21 cellular contexts compared by ENCODE assay signal in the genomic region with DNA sequence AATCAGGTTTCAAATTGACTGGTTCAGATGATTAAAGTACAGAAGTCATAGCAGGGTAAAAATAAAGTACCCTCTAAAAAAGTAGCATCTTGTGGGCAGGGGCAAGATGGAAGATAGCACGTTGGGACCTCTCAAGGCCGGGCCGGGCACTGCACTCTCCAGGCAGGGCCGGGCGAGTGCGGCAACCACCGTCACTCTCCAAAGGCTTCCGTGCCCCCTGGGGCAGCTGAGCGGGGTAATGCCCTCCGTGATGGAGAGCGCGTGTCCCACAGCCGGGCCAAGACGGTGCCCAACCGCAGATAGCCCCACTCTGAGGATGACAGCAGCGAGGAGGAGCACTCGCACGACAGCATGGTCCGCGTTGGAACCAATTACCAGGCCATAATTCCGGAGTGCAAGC.
"Had no signal": no experiment of that assay in that cellular context is flagged by ENCODE, and none has a peak within 500 bp of the region (broad histone marks: within the 10 kb centered on the region; RNA-seq: fewer than 3 reads in every experiment).

No MANE protein-coding gene starts in this region.

- H3K4me2 ChIP-seq: PC-9 had no signal

- H3K27me3 Mint-ChIP-seq: activated naive CD8-positive, alpha-beta T cell treated with anti-CD3 and anti-CD28 coated beads for 36 hours had no signal

- H3K36me3 Mint-ChIP-seq: activated naive CD8-positive, alpha-beta T cell treated with anti-CD3 and anti-CD28 coated beads for 36 hours had no signal

- H3K4me3 Mint-ChIP-seq: activated CD4-positive, alpha-beta T cell treated with anti-CD3 and anti-CD28 coated beads, Interleukin-2, amount 10 ng/mL, durations not matched to agents 7 days and 5 days; activated CD8-positive, alpha-beta T cell treated with anti-CD3 and anti-CD28 coated beads, Interleukin-2, amount 10 ng/mL, durations not matched to agents 7 days and 5 days; activated naive CD8-positive, alpha-beta T cell treated with anti-CD3 and anti-CD28 coated beads for 36 hours had no signal

- H3K4me1 Mint-ChIP-seq: activated CD4-positive, alpha-beta T cell treated with anti-CD3 and anti-CD28 coated beads, Interleukin-2, amount 10 ng/mL, durations not matched to agents 7 days and 5 days had no signal

- H3K27me3 ChIP-seq: MG63 had no signal

- FAIRE-seq: colon, RCC 7860 had no signal

- H3K9me3 Mint-ChIP-seq: activated CD4-positive, alpha-beta T cell treated with anti-CD3 and anti-CD28 coated beads, Interleukin-2, amount 10 ng/mL, durations not matched to agents 7 days and 5 days; activated naive CD8-positive, alpha-beta T cell treated with anti-CD3 and anti-CD28 coated beads for 36 hours had no signal

- H3K4me3 ChIP-seq: MG63, PC-9 had no signal

- H3K9me3 ChIP-seq: MG63 had no signal

- DNase-seq: amniotic stem cell; aorta; brain microvascular endothelial cell; NCI-H1048; NCI-H1436; NCI-H1694; NCI-H1930; NCI-H2171; NCI-H510A; NK-92 treated with Interleukin-12 subunit alpha and Interleukin-12 subunit beta, amount 100 ng/mL, for 24 hours; SIG-M5 had no signal

- H3K36me3 ChIP-seq: brain microvascular endothelial cell, MG63 had no signal

- ATAC-seq: Right ventricle myocardium inferior had no signal

- H3K27ac Mint-ChIP-seq: activated CD4-positive, alpha-beta T cell treated with anti-CD3 and anti-CD28 coated beads, Interleukin-2, amount 10 ng/mL, durations not matched to agents 7 days and 5 days; activated CD8-positive, alpha-beta T cell treated with anti-CD3 and anti-CD28 coated beads, Interleukin-2, amount 10 ng/mL, durations not matched to agents 7 days and 5 days; activated naive CD8-positive, alpha-beta T cell treated with anti-CD3 and anti-CD28 coated beads for 36 hours had no signal

- H2AFZ ChIP-seq: PC-9 had no signal

- H3K27ac ChIP-seq: brain microvascular endothelial cell, PC-9, RWPE1, VCaP had no signal
